23 cellular contexts compared by ENCODE assay signal in the genomic region with DNA sequence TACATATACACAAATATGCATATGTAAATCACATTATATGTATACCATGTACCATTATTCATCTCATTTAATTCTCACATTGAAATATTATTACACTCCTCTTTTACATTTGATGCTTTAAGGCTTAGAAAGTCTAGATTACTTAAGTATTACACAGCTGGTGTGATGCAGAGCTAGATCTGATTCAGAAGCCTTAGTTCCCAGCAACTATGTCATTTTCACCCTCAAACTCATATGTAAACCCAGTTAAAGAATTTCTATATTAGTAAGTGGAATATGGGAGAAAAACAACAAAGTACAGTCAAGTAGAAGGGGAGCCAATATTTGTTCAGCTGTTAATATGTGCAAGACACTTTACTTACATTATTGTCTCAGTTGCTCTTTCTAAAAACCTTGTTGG.
"Had no signal": no experiment of that assay in that cellular context is flagged by ENCODE, and none has a peak within 500 bp of the region (broad histone marks: within the 10 kb centered on the region; RNA-seq: fewer than 3 reads in every experiment).

No MANE protein-coding gene starts in this region.

- H3K4me1 ChIP-seq: gastrocnemius medialis, parathyroid adenoma, right lobe of liver, upper lobe of right lung had no signal

- H3K36me3 Mint-ChIP-seq: activated naive CD8-positive, alpha-beta T cell; mesothelial cell of epicardium; natural killer cell treated with Interleukin-12 subunit alpha and Interleukin-12 subunit beta and Interleukin-15 and Interleukin-18, amount 100 ng/mL, for 72 hours had no signal

- H3K9ac ChIP-seq: parathyroid adenoma had no signal

- H3K27ac ChIP-seq: epithelial cell of prostate, gastrocnemius medialis, neutrophil, parathyroid adenoma, right lobe of liver, upper lobe of right lung had no signal

- H3K9me3 ChIP-seq: gastrocnemius medialis, neutrophil, right lobe of liver, thoracic aorta, upper lobe of right lung had no signal

- H3K4me1 Mint-ChIP-seq: endodermal cell had no signal

- FAIRE-seq: colon, kidney had no signal

- H3K36me3 ChIP-seq: gastrocnemius medialis, neutrophil, right lobe of liver, thoracic aorta, upper lobe of right lung had no signal

- H3K27ac Mint-ChIP-seq: activated naive CD8-positive, alpha-beta T cell; endodermal cell; mesothelial cell of epicardium had no signal

- H2AFZ ChIP-seq: parathyroid adenoma had no signal

- ATAC-seq: activated CD4-positive, CD25-positive, alpha-beta regulatory T cell treated with anti-CD3 and anti-CD28 coated beads, Interleukin-2, amount 50 U/mL, for 24 hours; gastrocnemius medialis; left lobe of liver; right lobe of liver; upper lobe of right lung had no signal

- H3K79me2 ChIP-seq: parathyroid adenoma had no signal

- H3K4me3 ChIP-seq: gastrocnemius medialis, lung, right lobe of liver, smooth muscle cell, thoracic aorta, upper lobe of right lung had no signal

- H3K9me3 Mint-ChIP-seq: endodermal cell; natural killer cell treated with Interleukin-12 subunit alpha and Interleukin-12 subunit beta and Interleukin-15 and Interleukin-18, amount 100 ng/mL, for 72 hours had no signal

- DNase-seq: activated CD4-positive, alpha-beta T cell treated with anti-CD3 and anti-CD28 coated beads, Interleukin-2, amount 50 U/mL, for 1 hour; activated CD8-positive, alpha-beta memory T cell treated with anti-CD3 and anti-CD28 coated beads for 24 hours; activated CD8-positive, alpha-beta memory T cell treated with anti-CD3 and anti-CD28 coated beads, Interleukin-2, amount 50 U/mL, for 48 hours; endodermal cell; gastrocnemius medialis; head of caudate nucleus; kidney; right lobe of liver; stimulated activated CD4-positive, alpha-beta T cell treated with anti-CD3 and anti-CD28 coated beads, Interleukin-4, amount 100 ng/mL, for 1 hour; T1000; upper lobe of right lung had no signal

- H3K27me3 ChIP-seq: gastrocnemius medialis, neutrophil, upper lobe of right lung had no signal

- H3K4me2 ChIP-seq: smooth muscle cell had no signal

- H3K4me3 Mint-ChIP-seq: activated naive CD8-positive, alpha-beta T cell; endodermal cell; mesothelial cell of epicardium; natural killer cell treated with Interleukin-12 subunit alpha and Interleukin-12 subunit beta and Interleukin-15 and Interleukin-18, amount 100 ng/mL, for 72 hours had no signal
